Comparison of ENCODE assay signal across 30 cellular contexts in the genomic region with DNA sequence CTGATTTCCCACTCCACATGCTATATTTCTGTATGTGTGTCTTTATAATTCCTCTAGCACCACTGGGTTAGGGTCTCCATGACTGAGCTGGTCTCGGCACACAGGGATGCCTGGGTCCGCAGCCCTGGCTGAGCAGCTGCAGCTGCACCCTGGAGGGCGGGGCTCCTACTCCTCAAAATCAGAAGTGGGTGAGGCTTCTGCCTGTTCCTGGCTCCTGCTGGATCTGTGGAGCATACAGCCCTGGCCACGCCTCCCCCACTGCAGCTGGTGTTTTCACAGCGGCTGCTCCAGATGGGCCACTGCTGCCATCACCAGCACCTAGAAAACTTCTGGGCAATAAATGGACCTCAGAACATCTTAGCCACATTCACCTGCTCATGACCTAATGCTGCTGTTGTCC.
"Had no signal": no experiment of that assay in that cellular context is flagged by ENCODE, and none has a peak within 500 bp of the region (broad histone marks: within the 10 kb centered on the region; RNA-seq: fewer than 3 reads in every experiment).

No MANE protein-coding gene starts in this region.

- H3K4me2 ChIP-seq: KMS-11 had no signal

- ATAC-seq: activated CD8-positive, alpha-beta memory T cell treated with anti-CD3 and anti-CD28 coated beads, Interleukin-2, amount 10 ng/mL, durations not matched to agents 7 days and 5 days; activated naive CD8-positive, alpha-beta T cell treated with anti-CD3 and anti-CD28 coated beads, Interleukin-2, amount 50 U/mL, for 24 hours had no signal

- H3K9ac ChIP-seq: KMS-11 had no signal

- DNase-seq: activated B cell treated with CpG ODN at 0.5 μM for 24 hours; activated CD4-positive, alpha-beta memory T cell treated with anti-CD3 and anti-CD28 coated beads for 36 hours; activated CD4-positive, alpha-beta T cell treated with anti-CD3 and anti-CD28 coated beads for 4 hours; activated CD4-positive, alpha-beta T cell treated with anti-CD3 and anti-CD28 coated beads, Interleukin-2, amount 50 U/mL, for 1 hour; activated CD4-positive, CD25-positive, alpha-beta regulatory T cell treated with anti-CD3 and anti-CD28 coated beads, Interleukin-2, amount 50 U/mL, for 72 hours; activated CD8-positive, alpha-beta memory T cell treated with anti-CD3 and anti-CD28 coated beads for 24 hours; activated CD8-positive, alpha-beta memory T cell treated with anti-CD3 and anti-CD28 coated beads, Interleukin-2, amount 10 ng/mL, durations not matched to agents 7 days and 5 days; activated CD8-positive, alpha-beta memory T cell treated with anti-CD3 and anti-CD28 coated beads, Interleukin-2, amount 50 U/mL, for 48 hours; activated effector memory CD4-positive, alpha-beta T cell treated with Interleukin-2 at 50 U/mL for 16 hours; activated naive CD4-positive, alpha-beta T cell treated with anti-CD3 and anti-CD28 coated beads, Interleukin-2, amount 10 ng/mL, durations not matched to agents 7 days and 5 days; activated naive CD8-positive, alpha-beta T cell treated with anti-CD3 and anti-CD28 coated beads, Interleukin-2, amount 50 U/mL, for 24 hours; activated T-cell treated with anti-CD3 and anti-CD28 coated beads, Interleukin-2, amount 50 U/mL, for 48 hours; cerebellar nuclear complex; MM.1S; MV-4-11; NCI-H1092; NCI-H1436 treated with DMSO at 0.1 percent for 48 hours; NCI-H1694 treated with DMSO at 0.1 percent for 48 hours; NCI-H2029; NCI-H345; NCI-H524 treated with DMSO at 0.1 percent for 48 hours; NCI-H774; OCI-M1; Right ventricle myocardium superior; SW 1271; T-helper 1 cell; T-helper 2 cell; T-helper 9 cell had no signal

- H3K27ac ChIP-seq: KMS-11, VCaP had no signal
